In genomic region chr5:140690941-140691924, GRCh38 we compare ENCODE assay signal across 1 cellular context.
TF ChIP-seq lines count a peak whose summit lies in the region.

Gene HARS1 (minus strand): TSS chr5:140691370. CDS start chr5:140691304, 66 bp downstream.
A gene with protein sequence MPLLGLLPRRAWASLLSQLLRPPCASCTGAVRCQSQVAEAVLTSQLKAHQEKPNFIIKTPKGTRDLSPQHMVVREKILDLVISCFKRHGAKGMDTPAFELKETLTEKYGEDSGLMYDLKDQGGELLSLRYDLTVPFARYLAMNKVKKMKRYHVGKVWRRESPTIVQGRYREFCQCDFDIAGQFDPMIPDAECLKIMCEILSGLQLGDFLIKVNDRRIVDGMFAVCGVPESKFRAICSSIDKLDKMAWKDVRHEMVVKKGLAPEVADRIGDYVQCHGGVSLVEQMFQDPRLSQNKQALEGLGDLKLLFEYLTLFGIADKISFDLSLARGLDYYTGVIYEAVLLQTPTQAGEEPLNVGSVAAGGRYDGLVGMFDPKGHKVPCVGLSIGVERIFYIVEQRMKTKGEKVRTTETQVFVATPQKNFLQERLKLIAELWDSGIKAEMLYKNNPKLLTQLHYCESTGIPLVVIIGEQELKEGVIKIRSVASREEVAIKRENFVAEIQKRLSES (plus strand): TSS chr5:140691455. CDS start chr5:140691649, 194 bp downstream.

TF ChIP-seq in K562, 482 proteins besides CTCF, POLR2A, EP300 and RAD21 (continued from another document and continues in another):
- TF ChIP-seq, protein P1, sequence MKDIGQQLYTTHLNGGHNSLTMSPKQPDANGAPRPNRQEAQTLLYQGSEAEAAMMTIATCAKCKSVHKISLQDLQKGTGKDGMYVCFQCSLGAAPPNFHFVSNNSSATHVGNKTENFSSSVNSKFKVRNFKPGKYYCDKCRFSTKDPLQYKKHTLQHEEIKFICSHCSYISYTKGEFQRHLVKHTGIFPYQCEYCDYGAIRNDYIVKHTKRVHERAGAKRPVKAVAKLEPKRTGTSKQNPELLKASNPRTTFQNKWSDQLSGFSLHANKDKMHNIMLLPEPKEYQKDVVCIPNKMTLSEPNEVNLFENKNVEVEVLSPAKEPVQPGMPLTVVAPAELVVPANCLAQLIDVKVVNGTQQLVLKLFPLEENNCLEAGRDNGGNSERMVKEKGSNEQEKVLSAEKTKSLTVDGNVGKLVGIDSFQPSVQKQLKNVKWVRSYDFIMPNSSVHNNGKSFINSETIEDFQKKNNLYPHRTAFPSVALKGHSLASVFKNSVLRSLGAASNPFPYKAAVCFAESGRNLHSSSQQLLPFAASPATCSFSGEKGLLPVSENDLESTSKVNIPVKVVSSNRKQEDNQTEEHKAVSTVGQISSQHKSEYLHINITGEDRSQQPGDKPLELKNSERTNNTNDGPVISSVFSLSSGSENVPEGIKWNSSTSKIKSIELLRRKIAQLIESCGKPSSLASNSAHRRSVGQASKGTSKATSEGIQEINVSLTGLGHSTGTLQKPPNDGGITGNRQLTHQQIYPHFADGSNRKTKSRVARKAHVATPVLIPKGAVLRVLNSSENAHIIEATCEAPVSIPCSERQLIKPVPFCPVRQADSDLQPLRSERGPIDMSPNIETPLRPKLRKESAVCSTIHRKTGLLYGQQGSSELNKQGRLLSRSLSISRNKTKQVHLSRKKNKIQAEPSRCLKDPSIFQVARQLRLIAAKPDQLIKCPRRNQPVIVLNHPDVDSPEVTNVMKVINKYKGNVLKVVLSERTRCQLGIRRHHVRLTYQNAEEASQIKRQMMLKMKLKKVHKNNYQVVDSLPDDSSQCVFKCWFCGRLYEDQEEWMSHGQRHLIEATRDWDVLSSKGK (CRISPR knock-in tag; IDR thresholded peaks at IDR 0.05): no peak
- TF ChIP-seq NKRF (IDR thresholded peaks at IDR 0.05; ENCODE audit: borderline replicate concordance) (peak; percentile 95), HDAC1 (IDR thresholded peaks at IDR 0.05) (peak in 1 of 2 experiments; percentile 96; a peak in 2 of 4 replicates), MYBL2 (IDR thresholded peaks at IDR 0.05; ENCODE audit: low read depth) (no peak), MYBL2 (CRISPR knock-in tag; IDR thresholded peaks at IDR 0.05; ENCODE audit: borderline replicate concordance) (no peak), ZNF589 (CRISPR knock-in tag; IDR thresholded peaks at IDR 0.05; ENCODE audit: low read depth) (no peak), ZNF444 (CRISPR knock-in tag; IDR thresholded peaks at IDR 0.05) (no peak), LARP7 (IDR thresholded peaks at IDR 0.05) (peak; percentile 93; the same call in 1 of the 2 replicates), ZFX (CRISPR knock-in tag; IDR thresholded peaks at IDR 0.05) (peak; percentile 87), ZNF263 (CRISPR knock-in tag; IDR thresholded peaks at IDR 0.05; ENCODE audit: borderline replicate concordance) (peak; percentile 64; the same call in 1 of the 2 replicates), RBM14 (IDR thresholded peaks at IDR 0.05; ENCODE audit: borderline replicate concordance, insufficient read depth, low read depth, low read length) (no peak), POU5F1 (IDR thresholded peaks at IDR 0.05; ENCODE audit: borderline replicate concordance, low read depth, low read length, partially characterized antibody) (no peak), MECOM (CRISPR knock-in tag; IDR thresholded peaks at IDR 0.05) (no peak), CEBPZ (IDR thresholded peaks at IDR 0.05; ENCODE audit: borderline replicate concordance, low read depth, low read length) (no peak), MTA2 (IDR thresholded peaks at IDR 0.05; ENCODE audit: low read depth) (no peak), ELF1 (tag; IDR thresholded peaks at IDR 0.05) (peak; percentile 96), NCOA1 (IDR thresholded peaks at IDR 0.05; ENCODE audit: low read depth) (no peak; the same call in 1 of the 2 replicates), SETDB1 (IDR thresholded peaks at IDR 0.05; ENCODE audit: low read length) (no peak), GABPA (tag; conservative IDR thresholded peaks at IDR 0.05; ENCODE audit: low read depth) (peak; percentile 98), MEIS2 (IDR thresholded peaks at IDR 0.05; ENCODE audit: partially characterized antibody) (no peak), BRD9 (IDR thresholded peaks at IDR 0.05; ENCODE audit: low read depth, partially characterized antibody) (peak; percentile 84), ZNF3 (CRISPR knock-in tag; IDR thresholded peaks at IDR 0.05) (no peak), KLF13 (tag; IDR thresholded peaks at IDR 0.05; ENCODE audit: borderline replicate concordance, low read depth) (no peak), SMARCC2 (IDR thresholded peaks at IDR 0.05; ENCODE audit: low read depth) (no peak), ZFP1 (CRISPR knock-in tag; IDR thresholded peaks at IDR 0.05) (no peak), ZNF347 (CRISPR knock-in tag; IDR thresholded peaks at IDR 0.05; ENCODE audit: low read depth) (no peak), ZNF174 (CRISPR knock-in tag; IDR thresholded peaks at IDR 0.05) (no peak), ZNF57 (CRISPR knock-in tag; IDR thresholded peaks at IDR 0.05) (no peak), TOE1 (IDR thresholded peaks at IDR 0.05; ENCODE audit: borderline replicate concordance) (no peak; the same call in none of the 2 replicates), TOE1 (CRISPR knock-in tag; IDR thresholded peaks at IDR 0.05; ENCODE audit: borderline replicate concordance, low read depth) (no peak), CREM (IDR thresholded peaks at IDR 0.05; ENCODE audit: low read depth) (peak; percentile 33), DMBX1 (CRISPR knock-in tag; IDR thresholded peaks at IDR 0.05; ENCODE audit: borderline replicate concordance) (no peak), RBBP5 (IDR thresholded peaks at IDR 0.05; ENCODE audit: borderline replicate concordance, insufficient read depth, low read length, poor library complexity, severe bottlenecking) (peak; percentile 78), ZNF707 (CRISPR knock-in tag; conservative IDR thresholded peaks at IDR 0.05) (no peak), PREB (CRISPR knock-in tag; IDR thresholded peaks at IDR 0.05) (0 out of 2 replicates have a peak, but pooled peaks have one; percentile 53), XRCC4 (IDR thresholded peaks at IDR 0.05; ENCODE audit: extremely low read depth, insufficient read depth, insufficient read length) (no peak), BHLHE40 (IDR thresholded peaks at IDR 0.05; ENCODE audit: low read length) (peak; percentile 48), RBM15 (IDR thresholded peaks at IDR 0.05; ENCODE audit: insufficient read depth, low read length) (no peak), ZNF764 (CRISPR knock-in tag; IDR thresholded peaks at IDR 0.05; ENCODE audit: low read depth) (no peak), ESRRB (CRISPR knock-in tag; IDR thresholded peaks at IDR 0.05; ENCODE audit: borderline replicate concordance) (no peak), NCOA4 (IDR thresholded peaks at IDR 0.05; ENCODE audit: partially characterized antibody) (no peak), TCFL5 (CRISPR knock-in tag; conservative IDR thresholded peaks at IDR 0.05) (no peak), BRCA1 (IDR thresholded peaks at IDR 0.05) (no peak), BRCA1 (CRISPR knock-in tag; IDR thresholded peaks at IDR 0.05) (no peak), TRIM28 (IDR thresholded peaks at IDR 0.05) (peak; percentile 65; the same call in 1 of the 2 replicates), DIDO1 (tag; IDR thresholded peaks at IDR 0.05; ENCODE audit: low read depth) (peak; percentile 81)
- TF ChIP-seq, protein P2, sequence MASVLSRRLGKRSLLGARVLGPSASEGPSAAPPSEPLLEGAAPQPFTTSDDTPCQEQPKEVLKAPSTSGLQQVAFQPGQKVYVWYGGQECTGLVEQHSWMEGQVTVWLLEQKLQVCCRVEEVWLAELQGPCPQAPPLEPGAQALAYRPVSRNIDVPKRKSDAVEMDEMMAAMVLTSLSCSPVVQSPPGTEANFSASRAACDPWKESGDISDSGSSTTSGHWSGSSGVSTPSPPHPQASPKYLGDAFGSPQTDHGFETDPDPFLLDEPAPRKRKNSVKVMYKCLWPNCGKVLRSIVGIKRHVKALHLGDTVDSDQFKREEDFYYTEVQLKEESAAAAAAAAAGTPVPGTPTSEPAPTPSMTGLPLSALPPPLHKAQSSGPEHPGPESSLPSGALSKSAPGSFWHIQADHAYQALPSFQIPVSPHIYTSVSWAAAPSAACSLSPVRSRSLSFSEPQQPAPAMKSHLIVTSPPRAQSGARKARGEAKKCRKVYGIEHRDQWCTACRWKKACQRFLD (CRISPR knock-in tag; IDR thresholded peaks at IDR 0.05): peak; percentile 30; the same call in 1 of the 2 replicates
- TF ChIP-seq, protein P3, sequence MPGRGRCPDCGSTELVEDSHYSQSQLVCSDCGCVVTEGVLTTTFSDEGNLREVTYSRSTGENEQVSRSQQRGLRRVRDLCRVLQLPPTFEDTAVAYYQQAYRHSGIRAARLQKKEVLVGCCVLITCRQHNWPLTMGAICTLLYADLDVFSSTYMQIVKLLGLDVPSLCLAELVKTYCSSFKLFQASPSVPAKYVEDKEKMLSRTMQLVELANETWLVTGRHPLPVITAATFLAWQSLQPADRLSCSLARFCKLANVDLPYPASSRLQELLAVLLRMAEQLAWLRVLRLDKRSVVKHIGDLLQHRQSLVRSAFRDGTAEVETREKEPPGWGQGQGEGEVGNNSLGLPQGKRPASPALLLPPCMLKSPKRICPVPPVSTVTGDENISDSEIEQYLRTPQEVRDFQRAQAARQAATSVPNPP (IDR thresholded peaks at IDR 0.05; ENCODE audit: borderline replicate concordance, insufficient read depth, insufficient read length): no peak
- TF ChIP-seq, protein P4, sequence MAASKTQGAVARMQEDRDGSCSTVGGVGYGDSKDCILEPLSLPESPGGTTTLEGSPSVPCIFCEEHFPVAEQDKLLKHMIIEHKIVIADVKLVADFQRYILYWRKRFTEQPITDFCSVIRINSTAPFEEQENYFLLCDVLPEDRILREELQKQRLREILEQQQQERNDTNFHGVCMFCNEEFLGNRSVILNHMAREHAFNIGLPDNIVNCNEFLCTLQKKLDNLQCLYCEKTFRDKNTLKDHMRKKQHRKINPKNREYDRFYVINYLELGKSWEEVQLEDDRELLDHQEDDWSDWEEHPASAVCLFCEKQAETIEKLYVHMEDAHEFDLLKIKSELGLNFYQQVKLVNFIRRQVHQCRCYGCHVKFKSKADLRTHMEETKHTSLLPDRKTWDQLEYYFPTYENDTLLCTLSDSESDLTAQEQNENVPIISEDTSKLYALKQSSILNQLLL (CRISPR knock-in tag; IDR thresholded peaks at IDR 0.05; ENCODE audit: borderline replicate concordance): no peak
- TF ChIP-seq, protein P5, sequence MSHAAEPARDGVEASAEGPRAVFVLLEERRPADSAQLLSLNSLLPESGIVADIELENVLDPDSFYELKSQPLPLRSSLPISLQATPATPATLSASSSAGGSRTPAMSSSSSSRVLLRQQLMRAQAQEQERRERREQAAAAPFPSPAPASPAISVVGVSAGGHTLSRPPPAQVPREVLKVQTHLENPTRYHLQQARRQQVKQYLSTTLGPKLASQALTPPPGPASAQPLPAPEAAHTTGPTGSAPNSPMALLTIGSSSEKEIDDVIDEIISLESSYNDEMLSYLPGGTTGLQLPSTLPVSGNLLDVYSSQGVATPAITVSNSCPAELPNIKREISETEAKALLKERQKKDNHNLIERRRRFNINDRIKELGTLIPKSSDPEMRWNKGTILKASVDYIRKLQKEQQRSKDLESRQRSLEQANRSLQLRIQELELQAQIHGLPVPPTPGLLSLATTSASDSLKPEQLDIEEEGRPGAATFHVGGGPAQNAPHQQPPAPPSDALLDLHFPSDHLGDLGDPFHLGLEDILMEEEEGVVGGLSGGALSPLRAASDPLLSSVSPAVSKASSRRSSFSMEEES (CRISPR knock-in tag; IDR thresholded peaks at IDR 0.05): no peak
- TF ChIP-seq, protein P6, sequence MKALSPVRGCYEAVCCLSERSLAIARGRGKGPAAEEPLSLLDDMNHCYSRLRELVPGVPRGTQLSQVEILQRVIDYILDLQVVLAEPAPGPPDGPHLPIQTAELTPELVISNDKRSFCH (CRISPR knock-in tag; IDR thresholded peaks at IDR 0.05): no peak
- TF ChIP-seq, protein P6 (tag; IDR thresholded peaks at IDR 0.05): no peak
